9 cellular contexts compared by ENCODE assay signal in the genomic region with DNA sequence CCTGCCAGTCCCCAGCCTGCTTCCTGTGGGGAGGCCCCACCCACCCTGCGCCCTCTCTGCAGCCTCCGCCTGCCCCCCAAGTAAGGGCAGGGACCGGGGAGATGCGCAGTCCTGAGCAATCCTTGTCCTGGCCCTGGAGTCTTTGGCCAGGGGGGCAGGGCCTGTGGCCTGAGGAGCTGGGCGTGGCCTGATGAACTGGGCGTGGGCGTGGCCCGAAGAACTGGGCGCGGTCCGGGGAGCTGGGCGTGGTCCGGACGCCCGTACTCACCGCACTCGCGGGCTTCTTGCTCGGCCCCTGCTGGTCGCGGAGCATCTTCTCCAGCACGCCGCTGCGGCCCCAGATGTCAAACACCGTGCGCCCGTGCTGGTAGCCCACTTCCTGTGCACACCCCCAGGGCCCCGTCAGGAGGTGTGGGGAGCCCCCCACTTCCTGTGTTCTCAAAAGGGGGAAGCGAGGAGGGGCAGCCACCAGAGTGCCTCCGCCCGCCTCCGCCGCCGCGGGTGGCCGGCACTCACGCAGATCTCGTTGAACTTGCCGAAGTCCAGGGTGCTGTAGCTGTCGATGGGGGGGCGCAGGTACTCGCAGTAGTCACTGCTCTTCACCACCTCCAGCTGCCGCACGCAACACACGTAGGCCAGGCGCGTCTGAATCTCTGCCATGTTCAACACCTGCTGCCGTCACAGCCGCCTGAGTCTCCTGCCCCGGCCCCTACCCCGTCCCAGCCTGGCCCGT. TPM values are rescaled to one million over a fixed set of nuclear protein-coding genes. Genes with fewer than 3 reads are reported as not detected.
DNase-seq lines count a peak whose midpoint lies in the region; ATAC-seq and TF ChIP-seq lines count a peak whose summit lies in the region.
"Had no signal": no experiment of that assay in that cellular context is flagged by ENCODE, and none has a peak within 500 bp of the region (broad histone marks: within the 10 kb centered on the region; RNA-seq: fewer than 3 reads in every experiment).

No MANE protein-coding gene starts in this region.

- peak; percentile 90 for DNase-seq in GM12865 (ENCODE audit: low read depth)
- peak; percentile 75 for DNase-seq in activated B cell treated with CpG ODN at 0.5 μM for 24 hours
- peak; percentile 77 for DNase-seq in coronary artery (ENCODE audit: low spot score)
- DNase-seq in psoas muscle: peak; percentile 51 to 79
- DNase-seq in AML-193 (lab: John Stamatoyannopoulos, UW): no peak
- DNase-seq in NCI-H446 treated with DMSO at 0.1 percent for 48 hours (lab: John Stamatoyannopoulos, UW): no peak

- no peaks in the 10 kb centered on the region for H3K9me3 ChIP-seq in psoas muscle

- H3K4me1 ChIP-seq in psoas muscle: peaks cover 8% of the 10 kb centered on the region

- peaks cover 0 to 34% of the 10 kb centered on the region in 2 donors for H3K36me3 ChIP-seq in psoas muscle (ENCODE audit: insufficient read depth in 1 of 2, low read depth in 1 of 2)

- peaks cover under 1% of the 10 kb centered on the region for H3K36me3 Mint-ChIP-seq in activated B cell treated with CpG ODN at 0.5 μM for 24 hours (ENCODE audit: low read depth)

- POLR2A ChIA-PET in activated B cell treated with CpG ODN at 0.5 μM for 24 hours (lab: Charles Lee): interaction anchor here (0.6 to 1.4 kb wide), 6 partner anchors 39 to 735 kb away, joined by 3 to 11 read pairs (median 3); a partner anchor contains a TSS

- no peaks in the 10 kb centered on the region for H3K27me3 Mint-ChIP-seq in activated B cell treated with CpG ODN at 0.5 μM for 24 hours

- intact Hi-C loops in activated B cell treated with CpG ODN at 0.5 μM for 24 hours (cut with micrococcal nuclease) (no loop called here), psoas muscle (cut with DNase I) (no loop called here)

- no peak overlapping the region for H3K27ac ChIP-seq in coronary artery
- no peak overlapping the region for H3K27ac ChIP-seq in psoas muscle

- H3K4me1 Mint-ChIP-seq in activated B cell treated with CpG ODN at 0.5 μM for 24 hours: peaks cover 11% of the 10 kb centered on the region

- H3K4me3 ChIP-seq in GM12865 (ENCODE audit: low read depth, low read length): peak overlapping the region; percentile 22
- peak overlapping the region; percentile 40 for H3K4me3 ChIP-seq in coronary artery
- no peak overlapping the region for H3K4me3 ChIP-seq in psoas muscle

- H3K27ac Mint-ChIP-seq in activated B cell treated with CpG ODN at 0.5 μM for 24 hours: peak overlapping the region; percentile 75

- WGBS in psoas muscle, 3 donors: 67 to 87% (median 86%) methylated on average over 44 to 52 of the region's 52 CpGs

- CTCF ChIA-PET in activated B cell treated with CpG ODN at 0.5 μM for 24 hours (lab: Charles Lee): no interaction called here

- peak overlapping the region; percentile 76 for H3K4me3 Mint-ChIP-seq in activated B cell treated with CpG ODN at 0.5 μM for 24 hours

- no peaks in the 10 kb centered on the region for H3K9me3 Mint-ChIP-seq in activated B cell treated with CpG ODN at 0.5 μM for 24 hours

- peak; percentile 8 for TF ChIP-seq CTCF in GM12865 (IDR thresholded peaks at IDR 0.05; ENCODE audit: insufficient read depth, low read depth, low read length, missing control alignments)
- TF ChIP-seq CTCF in activated B cell treated with CpG ODN at 0.5 μM for 24 hours (IDR thresholded peaks at IDR 0.05): no peak
- no peak for TF ChIP-seq CTCF in coronary artery (IDR thresholded peaks at IDR 0.05)
- no peak for TF ChIP-seq CTCF in psoas muscle (IDR thresholded peaks at IDR 0.05)

- peak; percentile 66 for ATAC-seq in HG03095 (IDR thresholded peaks at IDR 0.05; ENCODE audit: unreplicated experiment)
- ATAC-seq in activated B cell treated with CpG ODN at 0.5 μM for 24 hours (ENCODE audit: low read depth): peak; percentile 72
- no peak for ATAC-seq in psoas muscle
- no peak for ATAC-seq in HG02970 (IDR thresholded peaks at IDR 0.05; ENCODE audit: low FRiP score, unreplicated experiment)

- H3K27me3 ChIP-seq in psoas muscle (ENCODE audit: insufficient read depth in 3 of 3, low read length in 2 of 3): no peaks in the 10 kb centered on the region

RNA-seq across cellular contexts. Expression of a gene that starts 2.7 kb away (rescaled TPM):
- 22.5 and 24.7 TPM in 2 replicates for total RNA-seq in activated B cell treated with CpG ODN at 0.5 μM for 24 hours
- 10 to 100 TPM in 1 of 4 donors, 1 to 10 TPM in 3; 4.8 to 11.2 (median 6.4) TPM for total RNA-seq in psoas muscle
- polyA plus RNA-seq in psoas muscle: 10 to 100 TPM in 1 of 3 donors, 1 to 10 TPM in 2; 4.9 to 11.0 (median 5.7) TPM

RNA-seq across cellular contexts. Expression of a gene that starts 20.7 kb away (rescaled TPM):
- total RNA-seq in activated B cell treated with CpG ODN at 0.5 μM for 24 hours: not detected in 2 replicates
- not detected for total RNA-seq in psoas muscle
- polyA plus RNA-seq in psoas muscle: under 1 TPM in 1 of 3 donors, not detected in 2; 0.01 TPM
- total RNA-seq: HT1080 had no signal

RNA-seq across cellular contexts. Expression of a gene that starts 38.6 kb away (rescaled TPM):
- total RNA-seq in activated B cell treated with CpG ODN at 0.5 μM for 24 hours (2.6 and 3.9 TPM in 2 replicates), psoas muscle (1 to 10 TPM in 3 of 4 donors, under 1 TPM in 1; 0.62 to 5.1 (median 2.5) TPM)
- 1 to 10 TPM in 1 of 3 donors, under 1 TPM in 2; 0.43 to 1.0 (median 0.83) TPM for polyA plus RNA-seq in psoas muscle
- total RNA-seq: HT1080 had no signal

RNA-seq across cellular contexts. Expression of a gene that starts 38.9 kb away (rescaled TPM):
- total RNA-seq in activated B cell treated with CpG ODN at 0.5 μM for 24 hours (8.4 and 12.8 TPM in 2 replicates), psoas muscle (10 to 100 TPM in 2 of 4 donors, 1 to 10 TPM in 2; 6.7 to 11.2 (median 9.7) TPM)
- polyA plus RNA-seq in psoas muscle: 1 to 10 TPM; 5.7 to 9.9 (median 7.2) TPM

Comparison
In these comparisons a context has a peak if more than half of its experiments do, and no peak if none do; other contexts are left out.
1. DNase-seq: peak in GM12865 (single experiment), activated B cell treated with CpG ODN at 0.5 μM for 24 hours (single experiment), coronary artery (single experiment) and psoas muscle (2 of 2); none in AML-193 (0 of 2) and NCI-H446 treated with DMSO at 0.1 percent for 48 hours (single experiment).
2. ATAC-seq: peak in HG03095 (single experiment) and activated B cell treated with CpG ODN at 0.5 μM for 24 hours (single experiment); none in psoas muscle (0 of 4) and HG02970 (single experiment).